Comparison of ENCODE assay signal across 8 cellular contexts in the genomic region with DNA sequence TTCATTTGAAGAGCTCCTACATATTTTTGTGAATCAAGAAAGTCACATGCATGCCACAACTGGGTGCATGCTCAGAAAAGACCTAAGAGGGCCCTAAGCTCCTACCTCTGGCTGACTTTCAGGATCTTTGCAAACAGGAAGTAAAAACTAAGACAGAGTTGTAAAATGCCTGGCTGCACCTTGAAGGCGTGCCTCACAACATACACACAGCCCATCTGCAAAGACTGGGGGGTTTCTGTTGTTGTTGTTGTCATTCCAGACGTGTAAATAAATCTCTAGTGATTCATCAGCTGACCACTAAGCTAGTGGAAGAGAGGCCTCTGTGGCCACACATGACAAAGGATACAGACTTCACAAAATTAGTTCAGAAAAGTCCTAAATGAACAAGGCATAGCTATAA. TPM values are rescaled to one million over a fixed set of nuclear protein-coding genes. Genes with fewer than 3 reads are reported as not detected.
DNase-seq lines count a peak whose midpoint lies in the region; ATAC-seq and TF ChIP-seq lines count a peak whose summit lies in the region.

No MANE protein-coding gene starts in this region.

- peaks cover 4 to 33% (median 17%) of the 10 kb centered on the region in 5 donors for H3K36me3 Mint-ChIP-seq in naive thymus-derived CD4-positive, alpha-beta T cell

- peaks cover 5% of the 10 kb centered on the region; the same call in 1 of the 2 replicates for H3K36me3 ChIP-seq in OCI-LY7 (ENCODE audit: insufficient read depth, low read length)
- H3K36me3 ChIP-seq in naive thymus-derived CD4-positive, alpha-beta T cell (ENCODE audit: control insufficient read depth in 2 of 3, insufficient read depth in 3 of 3, low read length in 3 of 3): no peaks in the 10 kb centered on the region
- H3K36me3 ChIP-seq in effector memory CD4-positive, alpha-beta T cell (ENCODE audit: control insufficient read depth, insufficient read depth, low read length): no peaks in the 10 kb centered on the region

- ATAC-seq in GM18861 (IDR thresholded peaks at IDR 0.05; ENCODE audit: unreplicated experiment) (peak; percentile 71), HG02642 (IDR thresholded peaks at IDR 0.05; ENCODE audit: poor library complexity, unreplicated experiment) (peak; percentile 74)
- ATAC-seq in naive thymus-derived CD4-positive, alpha-beta T cell: peak; percentile 52

- peaks cover 34 to 87% (median 78%) of the 10 kb centered on the region in 7 donors for H3K4me1 Mint-ChIP-seq in naive thymus-derived CD4-positive, alpha-beta T cell

- BruUV-seq in OCI-LY7 (replicated peaks; lab: Mats Ljungman, UMichigan): no TSS peak

- no peak overlapping the region for H3K27ac ChIP-seq in OCI-LY7 (ENCODE audit: low read depth, low read length, poor library complexity, severe bottlenecking)
- peak overlapping the region; percentile 47 for H3K27ac ChIP-seq in naive thymus-derived CD4-positive, alpha-beta T cell (ENCODE audit: low read depth, low read length)
- H3K27ac ChIP-seq in effector memory CD4-positive, alpha-beta T cell (ENCODE audit: insufficient read depth, low read length, poor library complexity, severe bottlenecking): no peak overlapping the region

- DNase-seq in OCI-LY7 (ENCODE audit: low spot score) (peak; percentile 41), head of caudate nucleus (no peak), hypothalamus (lab: John Stamatoyannopoulos, UW) (no peak), AML-193 (lab: John Stamatoyannopoulos, UW) (no peak)
- DNase-seq in naive thymus-derived CD4-positive, alpha-beta T cell: peak in 5 of 9 donors; percentile 12 to 31 (median 16)
- no peak for DNase-seq in effector memory CD4-positive, alpha-beta T cell

- POLR2A ChIA-PET in OCI-LY7 (lab: Charles Lee): interaction anchor here (0.6 to 1.9 kb wide), 6 partner anchors 9 to 46 kb away, joined by 3 to 9 read pairs (median 4); no protein-coding TSS in a partner anchor
- POLR2A ChIA-PET in naive thymus-derived CD4-positive, alpha-beta T cell (lab: Charles Lee): interaction anchor here (0.6 to 1.0 kb wide), 3 partner anchors 24 to 125 kb away, joined by 3 to 5 read pairs (median 3); partner anchors contain the start of gene SMURF1

- peak overlapping the region in 8 of 9 donors; percentile 46 to 90 (median 74) for H3K27ac Mint-ChIP-seq in naive thymus-derived CD4-positive, alpha-beta T cell

- H3K9me3 ChIP-seq in OCI-LY7 (ENCODE audit: low read length): peaks cover 10% of the 10 kb centered on the region
- no peaks in the 10 kb centered on the region for H3K9me3 ChIP-seq in naive thymus-derived CD4-positive, alpha-beta T cell (ENCODE audit: control insufficient read depth in 2 of 3, low read length in 3 of 3)
- no peaks in the 10 kb centered on the region for H3K9me3 ChIP-seq in effector memory CD4-positive, alpha-beta T cell (ENCODE audit: control insufficient read depth, low read length)

- H3K9me3 Mint-ChIP-seq in naive thymus-derived CD4-positive, alpha-beta T cell: peaks cover 0 to 30% (median 10%) of the 10 kb centered on the region in 11 donors

- no peaks in the 10 kb centered on the region for H3K27me3 ChIP-seq in naive thymus-derived CD4-positive, alpha-beta T cell (ENCODE audit: control insufficient read depth in 2 of 2, insufficient read depth in 2 of 2, low read length in 2 of 2)
- H3K27me3 ChIP-seq in effector memory CD4-positive, alpha-beta T cell (replicated peaks; ENCODE audit: control insufficient read depth, insufficient read depth, low read length, poor library complexity, severe bottlenecking): no peaks in the 10 kb centered on the region

- H3K4me2 ChIP-seq in OCI-LY7 (ENCODE audit: low read length): peak overlapping the region; percentile 35

- H2AFZ ChIP-seq in OCI-LY7 (ENCODE audit: low read length): no peak overlapping the region

- no peak overlapping the region for H3K4me3 ChIP-seq in OCI-LY7 (ENCODE audit: low read depth, low read length, poor library complexity, severe bottlenecking)
- H3K4me3 ChIP-seq in naive thymus-derived CD4-positive, alpha-beta T cell (ENCODE audit: low read length): no peak overlapping the region
- no peak overlapping the region for H3K4me3 ChIP-seq in effector memory CD4-positive, alpha-beta T cell (ENCODE audit: insufficient read depth, low read depth, low read length, poor library complexity, severe bottlenecking)

- H3K9me2 ChIP-seq in OCI-LY7 (ENCODE audit: insufficient read depth, low read length): no peaks in the 10 kb centered on the region

- H3K4me1 ChIP-seq in OCI-LY7 (ENCODE audit: insufficient read depth, low read length, poor library complexity, severe bottlenecking): peaks cover 11% of the 10 kb centered on the region
- H3K4me1 ChIP-seq in naive thymus-derived CD4-positive, alpha-beta T cell (ENCODE audit: control insufficient read depth in 2 of 2, insufficient read depth in 2 of 2, low read length in 2 of 2): peaks cover 0 to 21% of the 10 kb centered on the region in 2 donors
- H3K4me1 ChIP-seq in effector memory CD4-positive, alpha-beta T cell (ENCODE audit: control insufficient read depth, insufficient read depth, low read length, poor library complexity, severe bottlenecking): peaks cover 5% of the 10 kb centered on the region

- peaks cover 71% of the 10 kb centered on the region; the same call in 1 of the 2 replicates for H3K79me2 ChIP-seq in OCI-LY7 (ENCODE audit: insufficient read depth, low read depth, low read length)

- H4K20me1 ChIP-seq in OCI-LY7 (ENCODE audit: insufficient read depth, low read length): no peaks in the 10 kb centered on the region

- CTCF ChIA-PET in OCI-LY7 (lab: Charles Lee; ENCODE audit: unreplicated experiment): no interaction called here
- CTCF ChIA-PET in naive thymus-derived CD4-positive, alpha-beta T cell (lab: Charles Lee): interaction anchor here (0.6 to 1.1 kb wide), 2 partner anchors 24 to 48 kb away, joined by 3 read pairs; no protein-coding TSS in a partner anchor

- intact Hi-C loops in OCI-LY7 (cut with micrococcal nuclease; ENCODE audit: unreplicated experiment) (no loop called here), head of caudate nucleus (cut with DNase I) (no loop called here)
- intact Hi-C loops in naive thymus-derived CD4-positive, alpha-beta T cell (cut with micrococcal nuclease): loop anchor here in 1 of 2 donors (2.0 kb wide), 1 partner anchor 31 kb away; no protein-coding TSS in a partner anchor

- no peaks in the 10 kb centered on the region for H3K27me3 Mint-ChIP-seq in naive thymus-derived CD4-positive, alpha-beta T cell

- no peak for TF ChIP-seq CTCF in OCI-LY7 (conservative IDR thresholded peaks at IDR 0.05; ENCODE audit: low read length)

- H3K4me3 Mint-ChIP-seq in naive thymus-derived CD4-positive, alpha-beta T cell: peak overlapping the region in 8 of 10 donors; percentile 0 to 64 (median 43)

RNA-seq across cellular contexts. Expression of gene SMURF1, which starts 31.8 kb away (rescaled TPM):
- total RNA-seq in OCI-LY7 (2014; rRNA removed; shearing (Covaris generic)): 11.5 and 13.9 TPM in 2 replicates
- total RNA-seq in OCI-LY7 (2022): 17.8 and 20.5 TPM in 2 replicates
- 10 to 100 TPM; 14.6 to 26.4 (median 20.8) TPM for total RNA-seq in naive thymus-derived CD4-positive, alpha-beta T cell
- polyA plus RNA-seq in naive thymus-derived CD4-positive, alpha-beta T cell: 1 to 10 TPM; 1.3 to 2.4 TPM

Comparison
In these comparisons a context has a peak if more than half of its experiments do, and no peak if none do; other contexts are left out.
1. DNase-seq: peak in OCI-LY7 (single experiment) and naive thymus-derived CD4-positive, alpha-beta T cell (5 of 9); none in head of caudate nucleus (0 of 42), hypothalamus (0 of 51), AML-193 (0 of 2) and effector memory CD4-positive, alpha-beta T cell (0 of 3).
2. Peak in every context shown above with its lines, with median percentiles within 50 percentile points of each other: ATAC-seq.